28 cellular contexts compared by ENCODE assay signal in the genomic region with DNA sequence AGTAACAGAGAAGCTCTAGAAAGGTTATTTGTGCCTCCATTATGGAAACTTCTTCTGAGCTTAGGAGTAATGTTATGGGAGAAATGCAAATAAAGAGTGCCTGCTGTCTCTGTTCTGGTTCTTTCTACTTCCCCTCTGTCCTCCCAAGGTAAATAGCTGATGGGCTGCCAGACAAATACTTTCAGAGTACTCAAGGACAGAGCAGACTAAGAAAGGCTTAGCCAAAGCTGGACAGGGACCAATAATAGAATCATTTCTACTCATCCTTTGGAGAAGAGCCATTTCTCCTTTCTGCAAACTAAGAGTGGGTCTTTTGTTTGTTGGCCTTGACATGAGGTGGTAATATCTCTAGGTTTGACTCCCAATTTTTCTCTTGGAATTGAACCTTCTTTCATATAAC.
"Had no signal": no experiment of that assay in that cellular context is flagged by ENCODE, and none has a peak within 500 bp of the region (broad histone marks: within the 10 kb centered on the region; RNA-seq: fewer than 3 reads in every experiment).

No MANE protein-coding gene starts in this region.

- H3K9me3 ChIP-seq: Peyer's patch had no signal

- H3K4me1 ChIP-seq: Peyer's patch had no signal

- H3K4me3 Mint-ChIP-seq: activated B cell treated with CpG ODN at 0.5 μM for 24 hours; activated CD4-positive, alpha-beta memory T cell treated with anti-CD3 and anti-CD28 coated beads for 36 hours; activated CD4-positive, alpha-beta T cell treated with anti-CD3 and anti-CD28 coated beads, Interleukin-2, amount 10 ng/mL, durations not matched to agents 24 days and 14 days; activated naive CD4-positive, alpha-beta T cell treated with anti-CD3 and anti-CD28 coated beads for 36 hours; activated naive CD8-positive, alpha-beta T cell; activated T-helper 17 cell treated with anti-CD3 and anti-CD28 coated beads, Interleukin-2, amount 50 U/mL, for 72 hours; T-helper 1 cell treated with Interleukin-12 subunit alpha and Interleukin-12 subunit beta and Interleukin-4 antibody, amounts not matched to agents 30 μg/mL and 1 μg/mL, for 36 hours had no signal

- H3K36me3 ChIP-seq: brain microvascular endothelial cell, cardiac muscle cell, Peyer's patch had no signal

- DNase-seq: activated B cell treated with CpG ODN at 0.5 μM for 24 hours; activated CD4-positive, alpha-beta memory T cell treated with anti-CD3 and anti-CD28 coated beads for 36 hours; activated CD4-positive, alpha-beta T cell treated with anti-CD3 and anti-CD28 coated beads for 1 hour; activated CD4-positive, alpha-beta T cell treated with anti-CD3 and anti-CD28 coated beads, Interleukin-2, amount 10 ng/mL, durations not matched to agents 24 days and 14 days; activated CD8-positive, alpha-beta memory T cell treated with anti-CD3 and anti-CD28 coated beads for 24 hours; activated gamma-delta T cell; activated naive CD4-positive, alpha-beta T cell treated with anti-CD3 and anti-CD28 coated beads for 36 hours; activated T-cell treated with anti-CD3 and anti-CD28 coated beads for 4 hours; activated T-cell treated with anti-CD3 and anti-CD28 coated beads, Interleukin-2, amount 50 U/mL, for 48 hours; amygdala; brain microvascular endothelial cell; MM.1S; NCI-H1105 treated with DMSO at 0.1 percent for 48 hours; NCI-H146; NCI-H187 treated with DMSO at 0.1 percent for 48 hours; NCI-H2107; NCI-H2171 treated with DMSO at 0.1 percent for 48 hours; NCI-H226; NCI-H510A; NCI-H526 treated with DMSO at 0.1 percent for 48 hours; NK-92 treated with Interleukin-12 subunit alpha and Interleukin-12 subunit beta, amount 100 ng/mL, for 24 hours; Peyer's patch; SHP77 had no signal

- H3K4me1 Mint-ChIP-seq: activated B cell treated with CpG ODN at 0.5 μM for 24 hours; activated CD4-positive, alpha-beta T cell treated with anti-CD3 and anti-CD28 coated beads, Interleukin-2, amount 10 ng/mL, durations not matched to agents 24 days and 14 days; activated T-helper 17 cell treated with anti-CD3 and anti-CD28 coated beads, Interleukin-2, amount 50 U/mL, for 72 hours had no signal

- H3K9me3 Mint-ChIP-seq: activated CD4-positive, alpha-beta memory T cell treated with anti-CD3 and anti-CD28 coated beads for 36 hours; activated CD4-positive, alpha-beta T cell treated with anti-CD3 and anti-CD28 coated beads, Interleukin-2, amount 10 ng/mL, durations not matched to agents 24 days and 14 days; activated naive CD4-positive, alpha-beta T cell treated with anti-CD3 and anti-CD28 coated beads for 36 hours; activated T-helper 17 cell treated with anti-CD3 and anti-CD28 coated beads, Interleukin-2, amount 50 U/mL, for 72 hours; T-helper 1 cell treated with Interleukin-12 subunit alpha and Interleukin-12 subunit beta and Interleukin-4 antibody, amounts not matched to agents 30 μg/mL and 1 μg/mL, for 36 hours had no signal

- H3K27me3 Mint-ChIP-seq: activated B cell treated with CpG ODN at 0.5 μM for 24 hours; activated CD4-positive, alpha-beta memory T cell treated with anti-CD3 and anti-CD28 coated beads for 36 hours; activated CD4-positive, alpha-beta T cell treated with anti-CD3 and anti-CD28 coated beads, Interleukin-2, amount 10 ng/mL, durations not matched to agents 24 days and 14 days; activated naive CD8-positive, alpha-beta T cell; activated T-helper 17 cell treated with anti-CD3 and anti-CD28 coated beads, Interleukin-2, amount 50 U/mL, for 72 hours had no signal

- H3K27me3 ChIP-seq: brain microvascular endothelial cell, cardiac muscle cell, Peyer's patch had no signal

- H3K36me3 Mint-ChIP-seq: activated CD4-positive, alpha-beta memory T cell treated with anti-CD3 and anti-CD28 coated beads for 36 hours had no signal

- H3K27ac ChIP-seq: brain microvascular endothelial cell, cardiac muscle cell, Peyer's patch, RWPE1 had no signal

- H3K4me3 ChIP-seq: cardiac muscle cell, Peyer's patch had no signal

- ATAC-seq: activated T-helper 17 cell treated with anti-CD3 and anti-CD28 coated beads, Interleukin-2, amount 50 U/mL, for 72 hours had no signal

- H3K27ac Mint-ChIP-seq: activated B cell treated with CpG ODN at 0.5 μM for 24 hours; activated CD4-positive, alpha-beta memory T cell treated with anti-CD3 and anti-CD28 coated beads for 36 hours; activated CD4-positive, alpha-beta T cell treated with anti-CD3 and anti-CD28 coated beads, Interleukin-2, amount 10 ng/mL, durations not matched to agents 24 days and 14 days; activated naive CD4-positive, alpha-beta T cell treated with anti-CD3 and anti-CD28 coated beads for 36 hours; activated naive CD8-positive, alpha-beta T cell; activated T-helper 17 cell treated with anti-CD3 and anti-CD28 coated beads, Interleukin-2, amount 50 U/mL, for 72 hours; T-helper 1 cell treated with Interleukin-12 subunit alpha and Interleukin-12 subunit beta and Interleukin-4 antibody, amounts not matched to agents 30 μg/mL and 1 μg/mL, for 36 hours had no signal
